Comparison of ENCODE assay signal across 28 cellular contexts in the genomic region with DNA sequence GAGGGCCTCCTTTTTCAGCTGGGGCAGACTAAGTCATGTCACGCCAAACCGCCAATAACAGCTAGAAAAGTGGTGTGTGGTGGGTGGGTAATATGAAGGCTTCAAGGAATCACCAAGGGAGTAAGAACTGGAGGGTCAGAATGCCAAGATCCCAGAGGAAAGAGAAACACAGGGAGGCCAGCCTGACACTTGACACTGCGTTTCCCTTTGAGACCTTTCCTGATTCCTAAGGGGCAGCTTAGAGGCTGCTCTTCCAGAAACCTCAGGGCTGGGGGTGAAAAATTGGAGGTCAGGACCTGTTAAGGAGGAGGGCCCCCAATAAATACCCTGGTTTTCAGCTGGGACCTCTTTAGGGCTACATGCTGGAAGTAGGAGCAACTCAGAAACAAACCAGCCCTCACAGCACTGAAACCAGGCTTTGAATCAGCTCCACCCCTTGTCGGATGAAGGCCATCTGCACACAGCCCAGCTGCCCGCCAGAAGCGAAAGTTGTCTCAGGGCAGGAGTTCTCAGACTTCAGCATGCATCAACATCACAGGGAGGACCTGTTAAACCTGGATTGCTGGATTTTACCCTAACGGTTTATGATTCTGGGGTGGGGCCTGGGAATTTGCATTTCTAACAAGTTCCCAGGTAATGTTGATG. TPM values are rescaled to one million over a fixed set of nuclear protein-coding genes. Genes with fewer than 3 reads are reported as not detected.
DNase-seq lines count a peak whose midpoint lies in the region; ATAC-seq, FAIRE-seq and TF ChIP-seq lines count a peak whose summit lies in the region.
"Had no signal": no experiment of that assay in that cellular context is flagged by ENCODE, and none has a peak within 500 bp of the region (broad histone marks: within the 10 kb centered on the region; RNA-seq: fewer than 3 reads in every experiment).

No MANE protein-coding gene starts in this region.

- no peak overlapping the region for H3K9ac ChIP-seq in kidney (ENCODE audit: low read length in 2 of 2)
- H3K9ac ChIP-seq: BLaER1 had no signal

- H3K4me1 ChIP-seq in kidney (ENCODE audit: control insufficient read depth in 1 of 2, insufficient read depth in 1 of 2, low read depth in 1 of 2, low read length in 2 of 2), result no peaks in the 10 kb centered on the region
- H3K4me1 ChIP-seq: BLaER1, colonic mucosa, HAP-1, SJSA1, transverse colon had no signal

- intact Hi-C loops in kidney (cut with DNase I), result no loop called here

- H3K9me3 ChIP-seq in WERI-Rb-1 (ENCODE audit: severe bottlenecking) (peaks cover 2% of the 10 kb centered on the region), kidney (ENCODE audit: control insufficient read depth in 1 of 2, low read length in 2 of 2) (no peaks in the 10 kb centered on the region)
- H3K9me3 ChIP-seq: BLaER1, colonic mucosa, HAP-1, ovary, SJSA1, transverse colon had no signal

- no peak for ATAC-seq in GM21390 (IDR thresholded peaks at IDR 0.05; ENCODE audit: unreplicated experiment)
- ATAC-seq in GM19463 (IDR thresholded peaks at IDR 0.05; ENCODE audit: unreplicated experiment), result no peak
- ATAC-seq: esophagus mucosa; HepG2; stimulated activated memory B cell treated with anti-CD40 and anti-IgM and Interleukin-4, amounts not matched to agents 10 μg/mL and 1 μg/mL and 100 μg/mL, for 72 hours had no signal

- no peak for TF ChIP-seq CTCF in 22Rv1 (IDR thresholded peaks at IDR 0.05)
- TF ChIP-seq CTCF in GM12865 (IDR thresholded peaks at IDR 0.05; ENCODE audit: insufficient read depth, low read depth, low read length, missing control alignments), result no peak
- TF ChIP-seq CTCF in WERI-Rb-1 (IDR thresholded peaks at IDR 0.05; ENCODE audit: low read depth, low read length), result no peak
- TF ChIP-seq CTCF in kidney (IDR thresholded peaks at IDR 0.05; ENCODE audit: borderline replicate concordance, extremely low read depth, insufficient read depth), result no peak

- H3K27ac ChIP-seq in 22Rv1 (0 out of 2 replicates have a peak overlapping the region, but pooled peaks have one; percentile 13), WERI-Rb-1 (peak overlapping the region; percentile 65), kidney (ENCODE audit: low read depth in 2 of 2, low read length in 2 of 2) (no peak overlapping the region), caudate nucleus (ENCODE audit: low read depth, low read length) (no peak overlapping the region)
- H3K27ac ChIP-seq: BLaER1, colonic mucosa, ovary, RWPE1, SJSA1, transverse colon had no signal

- no peak for FAIRE-seq in kidney (lab: Jason Lieb, UNC)
- FAIRE-seq: HepG2, keratinocyte had no signal

- H3K27me3 ChIP-seq in WERI-Rb-1 (ENCODE audit: insufficient read depth, low read depth, severe bottlenecking), result no peaks in the 10 kb centered on the region
- H3K27me3 ChIP-seq: BLaER1, colonic mucosa, ovary had no signal

- H3K36me3 ChIP-seq in WERI-Rb-1 (no peaks in the 10 kb centered on the region), kidney (ENCODE audit: control insufficient read depth in 1 of 2, insufficient read depth in 2 of 2, low read length in 2 of 2) (no peaks in the 10 kb centered on the region)
- H3K36me3 ChIP-seq: BLaER1, colonic mucosa, HAP-1, ovary, SJSA1, transverse colon had no signal

- H3K4me3 ChIP-seq in GM12865 (ENCODE audit: low read depth, low read length), result no peak overlapping the region
- H3K4me3 ChIP-seq in WERI-Rb-1 (ENCODE audit: low read depth, low read length), result no peak overlapping the region
- H3K4me3 ChIP-seq in kidney (ENCODE audit: low read length in 2 of 2), result no peak overlapping the region
- H3K4me3 ChIP-seq: BLaER1, colonic mucosa, HAP-1, ovary, SJSA1, transverse colon had no signal

- peak; percentile 11 for DNase-seq in GM12865 (ENCODE audit: low read depth)
- peak; percentile 83 for DNase-seq in WERI-Rb-1
- peak; percentile 27 for DNase-seq in kidney
- no peak for DNase-seq in caudate nucleus (lab: John Stamatoyannopoulos, UW)
- DNase-seq: activated CD4-positive, alpha-beta T cell treated with anti-CD3 and anti-CD28 coated beads, Interleukin-2, amount 10 ng/mL, durations not matched to agents 24 days and 14 days; activated effector memory CD4-positive, alpha-beta T cell treated with anti-CD3 and anti-CD28 coated beads, Interleukin-2, amount 50 U/mL, for 16 hours; activated T-cell treated with anti-CD3 and anti-CD28 coated beads, Interleukin-2, amount 50 U/mL, for 24 hours; colonic mucosa; head of caudate nucleus; midbrain; naive B cell; NCI-H1930; NCI-H748 treated with DMSO at 0.1 percent for 48 hours; ovary; transverse colon had no signal

RNA-seq across cellular contexts. Expression of gene SYNDIG1L, which starts 11.1 kb away (rescaled TPM):
- total RNA-seq in kidney, result 0.13 TPM
- 0.47 TPM for polyA plus RNA-seq in kidney (ENCODE audit: insufficient read depth, low read depth, low replicate concordance)
- total RNA-seq: activated CD4-positive, alpha-beta T cell treated with anti-CD3 and anti-CD28 coated beads, Interleukin-2, amount 10 ng/mL, durations not matched to agents 24 days and 14 days; esophagus mucosa; G401; HepG2; SJSA1 had no signal
- polyA plus RNA-seq: AG04450, keratinocyte had no signal

Comparison
In these comparisons a context has a peak if more than half of its experiments do, and no peak if none do; other contexts are left out.
1. H3K27ac ChIP-seq: peak in 22Rv1 (single experiment) and WERI-Rb-1 (single experiment); none in kidney (0 of 2) and caudate nucleus (single experiment).
2. DNase-seq: peak in GM12865 (single experiment), WERI-Rb-1 (single experiment) and kidney (single experiment); none in caudate nucleus (0 of 61).